8 cellular contexts compared by ENCODE assay signal in the genomic region with DNA sequence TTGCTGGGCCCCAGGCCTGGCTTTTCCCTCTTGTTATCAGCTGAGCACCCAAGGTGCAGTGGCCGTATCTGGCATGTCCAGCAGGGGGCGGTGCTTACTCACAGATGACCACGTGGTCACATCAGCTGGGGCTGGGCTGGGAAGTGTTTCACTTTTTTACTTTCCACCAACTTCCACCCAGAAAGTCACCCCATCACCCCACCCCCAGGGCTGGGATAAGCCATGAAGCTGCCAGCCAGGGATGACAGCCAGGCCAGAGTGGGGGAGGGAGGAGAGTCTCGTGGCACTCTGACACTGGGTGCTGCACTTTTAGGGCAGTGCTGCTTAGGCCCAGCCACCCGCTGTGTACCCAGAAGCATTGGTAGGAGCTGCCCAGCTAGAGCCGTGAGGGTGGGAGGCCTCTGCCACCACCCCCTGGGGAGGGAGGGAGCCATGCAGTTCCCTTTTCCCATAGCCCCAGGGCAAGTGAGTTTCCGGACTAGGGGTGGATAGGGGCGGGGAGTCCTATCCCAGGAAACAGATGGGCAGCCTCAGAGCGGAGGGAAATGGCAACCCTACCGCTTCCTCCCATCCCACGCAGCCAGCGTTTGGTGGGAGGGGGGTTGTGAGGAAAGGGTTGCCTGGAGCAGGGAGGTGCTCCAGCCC. TPM values are rescaled to one million over a fixed set of nuclear protein-coding genes. Genes with fewer than 3 reads are reported as not detected.
DNase-seq lines count a peak whose midpoint lies in the region; ATAC-seq, FAIRE-seq and TF ChIP-seq lines count a peak whose summit lies in the region.

No MANE protein-coding gene starts in this region.

- intact Hi-C loops in left cardiac atrium (cut with DNase I): loop anchor here (1.0 to 2.0 kb wide), 2 partner anchors 173 to 175 kb away; no protein-coding TSS in a partner anchor

- peak; percentile 72 to 85 (median 75) for DNase-seq in NCI-H1417 (lab: John Stamatoyannopoulos, UW)
- peak; percentile 63 for DNase-seq in T-helper 22 cell (ENCODE audit: low read depth)
- DNase-seq in amygdala (lab: John Stamatoyannopoulos, UW): peak; percentile 37 to 96 (median 80)
- peak; percentile 95 for DNase-seq in left cardiac atrium
- DNase-seq in putamen (ENCODE audit: low spot score): peak; percentile 78
- DNase-seq in urothelium cell line (ENCODE audit: low spot score): peak; percentile 72

- peak; percentile 93 for TF ChIP-seq CTCF in C4-2B (conservative IDR thresholded peaks at IDR 0.05)

- H3K27ac ChIP-seq in C4-2B: peak overlapping the region; percentile 50

- ATAC-seq in GM21737 (IDR thresholded peaks at IDR 0.05; ENCODE audit: unreplicated experiment): peak; percentile 67
- peak; percentile 88 for ATAC-seq in left cardiac atrium

- no peak for FAIRE-seq in urothelium cell line (lab: Jason Lieb, UNC)

RNA-seq across cellular contexts. Expression of gene PPCDC, which starts 6.1 kb away (rescaled TPM):
- total RNA-seq in left cardiac atrium: 1 to 10 TPM; 5.9 to 6.8 TPM

RNA-seq across cellular contexts. Expression of gene SCAMP5, which starts 34.1 kb away (rescaled TPM):
- 1 to 10 TPM; 4.5 to 5.7 TPM for total RNA-seq in left cardiac atrium

Comparison
In these comparisons a context has a peak if more than half of its experiments do, and no peak if none do; other contexts are left out.
1. Peak in every context shown above with its lines: DNase-seq, ATAC-seq and H3K27ac ChIP-seq.